ENCODE assay signal across 9 cellular contexts in genomic region chr10:15859531-15859864, GRCh38. TPM values are rescaled to one million over a fixed set of nuclear protein-coding genes. Genes with fewer than 3 reads are reported as not detected.
DNase-seq lines count a peak whose midpoint lies in the region; ATAC-seq and TF ChIP-seq lines count a peak whose summit lies in the region.
"Had no signal": no experiment of that assay in that cellular context is flagged by ENCODE, and none has a peak within 500 bp of the region (broad histone marks: within the 10 kb centered on the region; RNA-seq: fewer than 3 reads in every experiment).

No MANE protein-coding gene starts in this region.

- peak overlapping the region; percentile 99 for H3K4me3 Mint-ChIP-seq in mesothelial cell of epicardium

- H3K4me1 ChIP-seq in left ventricle myocardium inferior (peaks cover 48% of the 10 kb centered on the region), vagina (peaks cover 39% of the 10 kb centered on the region)

- DNase-seq in left ventricle myocardium inferior (no peak), left cardiac atrium (no peak), brain microvascular endothelial cell (no peak), mesothelial cell of epicardium (ENCODE audit: low spot score in 2 of 2, unreplicated experiment in 2 of 2) (no peak), vagina (ENCODE audit: extremely low spot score in 2 of 2) (no peak), NCI-H2081 treated with DMSO at 0.1 percent for 48 hours (lab: John Stamatoyannopoulos, UW) (no peak), NCI-H2029 (lab: John Stamatoyannopoulos, UW) (no peak), cerebellum (ENCODE audit: low spot score) (no peak)
- DNase-seq: NCI-H187 had no signal

- H3K9me3 ChIP-seq in left ventricle myocardium inferior (replicated peaks) (no peaks in the 10 kb centered on the region), vagina (no peaks in the 10 kb centered on the region)

- peak overlapping the region; percentile 94 for H3K27ac Mint-ChIP-seq in mesothelial cell of epicardium

- peak overlapping the region; percentile 93 for H3K4me3 ChIP-seq in left ventricle myocardium inferior
- H3K4me3 ChIP-seq in brain microvascular endothelial cell (ENCODE audit: low read depth, low read length), result peak overlapping the region; percentile 93
- peak overlapping the region; percentile 71 to 79 for H3K4me3 ChIP-seq in vagina

- intact Hi-C loops in left ventricle myocardium inferior (cut with micrococcal nuclease) (no loop called here), left cardiac atrium (cut with DNase I) (no loop called here), vagina (cut with DNase I) (no loop called here)

- peaks cover 26% of the 10 kb centered on the region for H3K4me1 Mint-ChIP-seq in mesothelial cell of epicardium

- ATAC-seq in left cardiac atrium, result no peak

- TF ChIP-seq CTCF in left ventricle myocardium inferior (IDR thresholded peaks at IDR 0.05; ENCODE audit: borderline replicate concordance), result no peak
- no peak for TF ChIP-seq CTCF in brain microvascular endothelial cell (IDR thresholded peaks at IDR 0.05; ENCODE audit: low read depth, low read length, missing control alignments)
- no peak for TF ChIP-seq CTCF in mesothelial cell of epicardium (IDR thresholded peaks at IDR 0.05; ENCODE audit: unreplicated experiment)
- no peak for TF ChIP-seq CTCF in vagina (IDR thresholded peaks at IDR 0.05)

- in situ Hi-C loops in brain microvascular endothelial cell (cut with HindIII; ENCODE audit: low pct_ligation_motif_present, low sequenced_read_pairs), result no loop called here

- H3K36me3 ChIP-seq in left ventricle myocardium inferior, result no peaks in the 10 kb centered on the region
- H3K36me3 ChIP-seq in brain microvascular endothelial cell (replicated peaks), result no peaks in the 10 kb centered on the region
- no peaks in the 10 kb centered on the region for H3K36me3 ChIP-seq in vagina

- H3K27me3 ChIP-seq in left ventricle myocardium inferior (ENCODE audit: low read depth) (peaks cover 12% of the 10 kb centered on the region), brain microvascular endothelial cell (replicated peaks) (no peaks in the 10 kb centered on the region), vagina (no peaks in the 10 kb centered on the region)

- H3K36me3 Mint-ChIP-seq in mesothelial cell of epicardium, result no peaks in the 10 kb centered on the region

- H3K9me3 Mint-ChIP-seq in mesothelial cell of epicardium, result peaks cover 4% of the 10 kb centered on the region

- H3K27ac ChIP-seq in left ventricle myocardium inferior (replicated peaks) (peak overlapping the region; percentile 84), brain microvascular endothelial cell (no peak overlapping the region), vagina (peak overlapping the region; percentile 65)

- no peak for TF ChIP-seq POLR2A in vagina (IDR thresholded peaks at IDR 0.05)

- H3K27me3 Mint-ChIP-seq in mesothelial cell of epicardium (ENCODE audit: low read depth), result peaks cover 24% of the 10 kb centered on the region

RNA-seq across cellular contexts. Expression of gene MINDY3, which starts 0.8 kb away (rescaled TPM):
- total RNA-seq in left ventricle myocardium inferior (22.5 TPM), left cardiac atrium (10 to 100 TPM; 19.9 to 29.7 TPM), mesothelial cell of epicardium (23.1 to 28.6 TPM (median 28.5 TPM) in 3 replicates), vagina (25.0 TPM), cerebellum (63.5 TPM)
